ENCODE assay signal across 2 cellular contexts in genomic region chr7:47719675-47720074, GRCh38.
TF ChIP-seq lines count a peak whose summit lies in the region.

No MANE protein-coding gene starts in this region.

TF ChIP-seq in IMR-90, 13 proteins besides CTCF, POLR2A, EP300 and RAD21:
- TF ChIP-seq FOS (IDR thresholded peaks at IDR 0.05; ENCODE audit: low read depth, low read length) (no peak), ELK1 (IDR thresholded peaks at IDR 0.05; ENCODE audit: borderline replicate concordance, low read depth, low read length) (no peak), CEBPB (IDR thresholded peaks at IDR 0.05; ENCODE audit: low read depth, low read length) (peak; percentile 94), MXI1 (IDR thresholded peaks at IDR 0.05; ENCODE audit: borderline replicate concordance, low read depth, low read length) (no peak), NFE2L2 (IDR thresholded peaks at IDR 0.05; ENCODE audit: low read depth, low read length) (no peak), RCOR1 (IDR thresholded peaks at IDR 0.05; ENCODE audit: insufficient replicate concordance, low read length) (no peak)

TF ChIP-seq in HepG2, 621 proteins besides CTCF, POLR2A, EP300 and RAD21:
- TF ChIP-seq ZNF263 (CRISPR knock-in tag; IDR thresholded peaks at IDR 0.05) (no peak), CEBPB (IDR thresholded peaks at IDR 0.05; ENCODE audit: borderline replicate concordance, low read depth, low read length) (peak; percentile 85), JDP2 (CRISPR knock-in tag; IDR thresholded peaks at IDR 0.05; ENCODE audit: borderline replicate concordance) (no peak), CEBPG (CRISPR knock-in tag; IDR thresholded peaks at IDR 0.05) (0 out of 2 replicates have a peak, but pooled peaks have one; percentile 12), ZBTB3 (CRISPR knock-in tag; IDR thresholded peaks at IDR 0.05; ENCODE audit: borderline replicate concordance, low read depth) (no peak), TBX2 (CRISPR knock-in tag; IDR thresholded peaks at IDR 0.05; ENCODE audit: borderline replicate concordance) (0 out of 2 replicates have a peak, but pooled peaks have one; percentile 1), HNF4A (CRISPR knock-in tag; IDR thresholded peaks at IDR 0.05) (no peak), ZBTB1 (CRISPR knock-in tag; IDR thresholded peaks at IDR 0.05; ENCODE audit: borderline replicate concordance) (no peak), MEF2D (CRISPR knock-in tag; IDR thresholded peaks at IDR 0.05) (no peak)
- TF ChIP-seq, protein P1, sequence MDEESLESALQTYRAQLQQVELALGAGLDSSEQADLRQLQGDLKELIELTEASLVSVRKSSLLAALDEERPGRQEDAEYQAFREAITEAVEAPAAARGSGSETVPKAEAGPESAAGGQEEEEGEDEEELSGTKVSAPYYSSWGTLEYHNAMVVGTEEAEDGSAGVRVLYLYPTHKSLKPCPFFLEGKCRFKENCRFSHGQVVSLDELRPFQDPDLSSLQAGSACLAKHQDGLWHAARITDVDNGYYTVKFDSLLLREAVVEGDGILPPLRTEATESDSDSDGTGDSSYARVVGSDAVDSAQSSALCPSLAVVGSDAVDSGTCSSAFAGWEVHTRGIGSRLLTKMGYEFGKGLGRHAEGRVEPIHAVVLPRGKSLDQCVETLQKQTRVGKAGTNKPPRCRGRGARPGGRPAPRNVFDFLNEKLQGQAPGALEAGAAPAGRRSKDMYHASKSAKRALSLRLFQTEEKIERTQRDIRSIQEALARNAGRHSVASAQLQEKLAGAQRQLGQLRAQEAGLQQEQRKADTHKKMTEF (CRISPR knock-in tag; IDR thresholded peaks at IDR 0.05): no peak
TF ChIP-seq in HepG2: peak in this region for 3.
